31 cellular contexts compared by ENCODE assay signal in the genomic region with DNA sequence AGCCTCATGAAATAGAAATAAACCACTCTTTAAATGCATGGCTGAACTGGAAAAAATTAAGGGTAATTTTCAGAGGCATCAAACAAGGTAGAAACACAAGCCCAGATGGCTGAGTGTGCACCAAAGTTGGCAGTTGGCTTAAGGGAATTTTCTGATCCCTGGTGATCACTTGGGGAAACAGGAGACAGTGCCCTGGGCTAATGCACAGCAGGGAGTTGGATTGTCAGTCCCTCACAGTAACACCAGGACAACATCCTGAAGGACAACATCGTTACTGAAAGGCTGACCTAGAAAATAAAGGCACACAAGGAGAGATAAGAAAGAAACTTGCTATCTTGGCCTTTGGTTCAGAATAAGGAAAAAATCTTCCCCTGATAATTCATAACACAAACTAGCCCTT.
DNase-seq lines count a peak whose midpoint lies in the region; ATAC-seq, FAIRE-seq and TF ChIP-seq lines count a peak whose summit lies in the region.
"Had no signal": no experiment of that assay in that cellular context is flagged by ENCODE, and none has a peak within 500 bp of the region (broad histone marks: within the 10 kb centered on the region; RNA-seq: fewer than 3 reads in every experiment).

No MANE protein-coding gene starts in this region.

- H3K9me2 ChIP-seq in SK-N-SH (no peaks in the 10 kb centered on the region), PC-3 (replicated peaks; ENCODE audit: low read length) (no peaks in the 10 kb centered on the region)

- H3K27me3 ChIP-seq in SK-N-SH (ENCODE audit: insufficient read depth) (no peaks in the 10 kb centered on the region), keratinocyte (ENCODE audit: control insufficient read depth, extremely low read depth, insufficient read depth, low read length) (no peaks in the 10 kb centered on the region), PC-3 (ENCODE audit: low read length) (no peaks in the 10 kb centered on the region)
- H3K27me3 ChIP-seq: colonic mucosa, SJSA1, suprapubic skin had no signal

- no peaks in the 10 kb centered on the region for H3K9me3 ChIP-seq in SK-N-SH
- no peaks in the 10 kb centered on the region for H3K9me3 ChIP-seq in keratinocyte (ENCODE audit: control insufficient read depth, low read depth, low read length)
- H3K9me3 ChIP-seq in PC-3 (ENCODE audit: low read length): no peaks in the 10 kb centered on the region
- H3K9me3 ChIP-seq: colonic mucosa, HAP-1, SJSA1, suprapubic skin had no signal

- H3K4me2 ChIP-seq in SK-N-SH (no peak overlapping the region), keratinocyte (ENCODE audit: control insufficient read depth, extremely low read depth, insufficient read depth, low read depth, low read length) (no peak overlapping the region), PC-3 (ENCODE audit: low read length) (no peak overlapping the region)

- H3K4me3 ChIP-seq in SK-N-SH (ENCODE audit: low read depth in 2 of 2, low read length in 1 of 2) (no peak overlapping the region), keratinocyte (ENCODE audit: control insufficient read depth in 2 of 3, extremely low read depth in 1 of 3, insufficient read depth in 2 of 3, low read depth in 1 of 3, low read length in 3 of 3) (no peak overlapping the region), PC-3 (ENCODE audit: low read length) (no peak overlapping the region)
- H3K4me3 ChIP-seq: colonic mucosa, HAP-1, lung, SJSA1, suprapubic skin had no signal

- FAIRE-seq in keratinocyte (lab: Jason Lieb, UNC): peak; percentile 23
- FAIRE-seq: D721Med, HTR-8/SVneo had no signal

- dilution Hi-C loops in keratinocyte (cut with MboI; ENCODE audit: extremely low pct_ligation_motif_present, low sequenced_read_pairs): no loop called here

- peaks cover 0 to 6% of the 10 kb centered on the region in 2 experiments; a peak in 2 of 4 replicates for H3K4me1 ChIP-seq in SK-N-SH (ENCODE audit: control insufficient read depth in 1 of 2, insufficient read depth in 2 of 2, low read depth in 1 of 2, low read length in 1 of 2)
- H3K4me1 ChIP-seq in keratinocyte (ENCODE audit: control insufficient read depth, extremely low read depth, insufficient read depth, low read length): no peaks in the 10 kb centered on the region
- H3K4me1 ChIP-seq in PC-3 (ENCODE audit: insufficient read depth, low read length): peaks cover 12% of the 10 kb centered on the region
- H3K4me1 ChIP-seq: colonic mucosa, HAP-1, suprapubic skin had no signal

- intact Hi-C loops in PC-3 (cut with micrococcal nuclease): no loop called here

- H3K9ac ChIP-seq in SK-N-SH (no peak overlapping the region), keratinocyte (ENCODE audit: control insufficient read depth, extremely low read depth, insufficient read depth, low read length) (no peak overlapping the region), PC-3 (ENCODE audit: low read length) (no peak overlapping the region)

- no peaks in the 10 kb centered on the region for H3K36me3 Mint-ChIP-seq in WTC11
- H3K36me3 Mint-ChIP-seq: activated naive CD4-positive, alpha-beta T cell treated with anti-CD3 and anti-CD28 coated beads, Interleukin-2, amount 50 U/mL, for 24 hours had no signal

- DNase-seq in SK-N-SH (no peak), WTC11 (ENCODE audit: low spot score) (no peak), keratinocyte (ENCODE audit: low read depth, low spot score) (no peak), PC-3 (no peak), H4 (ENCODE audit: low spot score) (no peak), NAMALWA (ENCODE audit: low spot score) (no peak)
- DNase-seq: activated CD4-positive, alpha-beta T cell treated with anti-CD3 and anti-CD28 coated beads, Interleukin-2, amount 50 U/mL, for 4 hours; amygdala; CD4-positive, alpha-beta T cell; colonic mucosa; effector CD8-positive, alpha-beta T cell; KG1; MM.1S; NCI-H1417 treated with DMSO at 0.1 percent for 48 hours; NCI-H2107; NCI-H446 treated with DMSO at 0.1 percent for 48 hours; stimulated activated CD4-positive, alpha-beta T cell treated with anti-CD3 and anti-CD28 coated beads, Interleukin-15, amount 100 ng/mL, for 24 hours; stimulated activated naive CD4-positive, alpha-beta T cell; T-helper 1 cell had no signal

- H3K36me3 ChIP-seq in SK-N-SH (replicated peaks in 1 of 2; ENCODE audit: control insufficient read depth in 1 of 2, insufficient read depth in 2 of 2, low read length in 1 of 2) (no peaks in the 10 kb centered on the region), keratinocyte (ENCODE audit: control insufficient read depth in 2 of 2, extremely low read depth in 1 of 2, insufficient read depth in 2 of 2, low read length in 2 of 2) (no peaks in the 10 kb centered on the region), PC-3 (ENCODE audit: low read depth, low read length) (no peaks in the 10 kb centered on the region)
- H3K36me3 ChIP-seq: colonic mucosa, HAP-1, SJSA1, suprapubic skin had no signal

- H4K20me1 ChIP-seq in SK-N-SH (ENCODE audit: insufficient read depth) (no peaks in the 10 kb centered on the region), keratinocyte (ENCODE audit: control insufficient read depth, extremely low read depth, insufficient read depth, low read length) (no peaks in the 10 kb centered on the region), PC-3 (ENCODE audit: low read length) (no peaks in the 10 kb centered on the region)

- no peak for TF ChIP-seq EP300 in SK-N-SH (IDR thresholded peaks at IDR 0.05; ENCODE audit: borderline replicate concordance in 1 of 2, low read depth in 1 of 2, low read length in 1 of 2)

- peaks cover 37% of the 10 kb centered on the region for H3K4me1 Mint-ChIP-seq in WTC11
- H3K4me1 Mint-ChIP-seq: activated naive CD4-positive, alpha-beta T cell treated with anti-CD3 and anti-CD28 coated beads, Interleukin-2, amount 50 U/mL, for 24 hours had no signal

- WGBS in SK-N-SH (ENCODE audit: low lambda C conversion rate): 40% methylated on average over 1 of the region's 1 CpG

- H3K9me3 Mint-ChIP-seq in WTC11: peaks cover 4% of the 10 kb centered on the region; the same call in 1 of the 2 replicates
- H3K9me3 Mint-ChIP-seq: CD4-positive, alpha-beta T cell; neural crest cell had no signal

- no TSS peak for BruUV-seq in PC-3 (replicated peaks; lab: Mats Ljungman, UMichigan)

- H3K79me2 ChIP-seq in SK-N-SH (ENCODE audit: insufficient read depth) (no peaks in the 10 kb centered on the region), keratinocyte (ENCODE audit: control insufficient read depth, insufficient read depth, low read length) (no peaks in the 10 kb centered on the region), PC-3 (ENCODE audit: low read length) (no peaks in the 10 kb centered on the region)

- no peak for TF ChIP-seq RAD21 in SK-N-SH (IDR thresholded peaks at IDR 0.05; ENCODE audit: low read length)

- no peak overlapping the region for H3K4me3 Mint-ChIP-seq in WTC11
- H3K4me3 Mint-ChIP-seq: activated naive CD4-positive, alpha-beta T cell treated with anti-CD3 and anti-CD28 coated beads, Interleukin-2, amount 50 U/mL, for 24 hours; CD4-positive, alpha-beta T cell; neural crest cell had no signal

- no peak overlapping the region for H3K27ac ChIP-seq in SK-N-SH (ENCODE audit: low read depth in 2 of 2, low read length in 1 of 2)
- H3K27ac ChIP-seq in keratinocyte (ENCODE audit: control insufficient read depth, insufficient read depth, low read length): no peak overlapping the region
- no peak overlapping the region for H3K27ac ChIP-seq in PC-3 (ENCODE audit: low read length)
- H3K27ac ChIP-seq: colonic mucosa, suprapubic skin had no signal

- H3K27me3 Mint-ChIP-seq in WTC11 (ENCODE audit: low read depth): no peaks in the 10 kb centered on the region
- H3K27me3 Mint-ChIP-seq: CD4-positive, alpha-beta T cell had no signal

- CTCF ChIA-PET in SK-N-SH (lab: Yijun Ruan, JAX): no interaction called here
- CTCF ChIA-PET in WTC11 (lab: Charles Lee): interaction anchor here (1.8 kb wide), 1 partner anchor 47 kb away, joined by 4 read pairs; no protein-coding TSS in a partner anchor
- CTCF ChIA-PET in PC-3 (lab: Charles Lee): no interaction called here

- POLR2A ChIA-PET in SK-N-SH (lab: Yijun Ruan, JAX) (no interaction called here), WTC11 (lab: Charles Lee) (no interaction called here), PC-3 (lab: Charles Lee; ENCODE audit: unreplicated experiment) (no interaction called here)

- TF ChIP-seq CTCF in SK-N-SH (IDR thresholded peaks at IDR 0.05) (no peak), WTC11 (IDR thresholded peaks at IDR 0.05) (no peak), keratinocyte (optimal IDR thresholded peaks at IDR 0.05 in 1 of 3, IDR thresholded peaks at IDR 0.05 in 1 of 3, conservative IDR thresholded peaks at IDR 0.05 in 1 of 3; ENCODE audit: extremely low read depth in 1 of 3, insufficient read depth in 2 of 3, low read length in 3 of 3) (no peak), PC-3 (conservative IDR thresholded peaks at IDR 0.05; ENCODE audit: low read depth, low read length) (no peak)

- H3F3A ChIP-seq in SK-N-SH (replicated peaks; ENCODE audit: insufficient read depth): peaks cover 3% of the 10 kb centered on the region
- no peaks in the 10 kb centered on the region for H3F3A ChIP-seq in PC-3 (ENCODE audit: low read length, unreplicated experiment)

- ATAC-seq in SK-N-SH treated with all-trans-retinoic acid at 6 μM for 48 hours: peak; percentile 22; the same call in 1 of the 3 replicates
- ATAC-seq in WTC11: peak; percentile 73
- no peak for ATAC-seq in PC-3
- ATAC-seq in GM21367 (IDR thresholded peaks at IDR 0.05; ENCODE audit: unreplicated experiment): no peak
- ATAC-seq: Panc1, sciatic nerve had no signal

- no peaks in the 10 kb centered on the region for H3K9me1 ChIP-seq in keratinocyte (ENCODE audit: control insufficient read depth, extremely low read depth, insufficient read depth, low read length)

- no peak overlapping the region for H2AFZ ChIP-seq in SK-N-SH (ENCODE audit: low read depth)
- no peak overlapping the region for H2AFZ ChIP-seq in keratinocyte (ENCODE audit: control insufficient read depth, low read length)
- H2AFZ ChIP-seq in PC-3 (ENCODE audit: low read length): no peak overlapping the region

- H3K27ac Mint-ChIP-seq in WTC11: no peak overlapping the region
- H3K27ac Mint-ChIP-seq: activated naive CD4-positive, alpha-beta T cell treated with anti-CD3 and anti-CD28 coated beads, Interleukin-2, amount 50 U/mL, for 24 hours; CD4-positive, alpha-beta T cell had no signal

TF ChIP-seq in SK-N-SH treated with all-trans-retinoic acid at 6 μM for 48 hours, 23 proteins besides CTCF, POLR2A, EP300 and RAD21 (continues in another document):
- no peak for TF ChIP-seq SNAI2 (CRISPR knock-in tag; IDR thresholded peaks at IDR 0.05)

TF ChIP-seq in SK-N-SH, 30 proteins besides CTCF, POLR2A, EP300 and RAD21 (continues in another document):
- no peak for TF ChIP-seq SIN3A (IDR thresholded peaks at IDR 0.05; ENCODE audit: borderline replicate concordance, low read depth, low read length)

TF ChIP-seq in WTC11, 78 proteins besides CTCF, POLR2A, EP300 and RAD21 (continues in another document):
- TF ChIP-seq HMGA2 (CRISPR knock-in tag; IDR thresholded peaks at IDR 0.05): no peak

Comparison
In these comparisons a context has a peak if more than half of its experiments do, and no peak if none do; other contexts are left out.
1. ATAC-seq: peak in SK-N-SH treated with all-trans-retinoic acid at 6 μM for 48 hours (single experiment) and WTC11 (single experiment); none in PC-3 (single experiment) and GM21367 (single experiment).